10 cellular contexts compared by ENCODE assay signal in the genomic region with DNA sequence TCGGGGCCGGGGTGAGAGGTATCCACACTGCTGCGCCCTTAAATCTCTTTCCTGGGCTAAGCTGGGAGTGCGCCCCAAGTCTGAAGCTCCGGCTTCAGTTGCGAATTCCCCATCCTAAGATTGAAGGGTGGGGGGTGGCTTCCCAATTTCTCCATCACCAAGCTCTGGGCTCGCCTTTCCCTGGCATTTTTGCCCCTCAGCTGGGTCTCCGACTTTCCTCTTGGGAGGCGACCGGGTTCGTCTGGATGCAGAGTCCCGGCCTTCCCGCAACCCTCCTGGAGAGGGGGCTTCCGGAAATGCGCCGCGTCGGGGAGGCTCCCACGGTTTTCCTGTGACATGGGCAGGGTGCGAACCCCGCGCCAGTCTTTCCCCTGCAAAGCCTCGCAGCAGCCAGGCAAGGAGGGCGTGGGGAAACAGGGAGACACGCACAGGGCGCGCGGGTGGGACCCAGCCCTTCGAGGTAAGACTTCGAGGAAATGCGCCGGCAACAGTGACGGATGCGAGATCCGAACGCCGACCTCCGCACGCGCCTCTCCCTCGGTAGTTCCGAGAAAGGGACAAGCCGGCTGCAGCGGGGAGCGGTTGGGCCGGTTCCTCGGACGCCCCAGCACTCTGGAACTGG.
DNase-seq lines count a peak whose midpoint lies in the region; ATAC-seq and TF ChIP-seq lines count a peak whose summit lies in the region.
"Had no signal": no experiment of that assay in that cellular context is flagged by ENCODE, and none has a peak within 500 bp of the region (broad histone marks: within the 10 kb centered on the region; RNA-seq: fewer than 3 reads in every experiment).

No MANE protein-coding gene starts in this region.

- no peak overlapping the region for H3K27ac Mint-ChIP-seq in activated T-cell treated with anti-CD3 and anti-CD28 coated beads, Interleukin-2, amount 50 U/mL, for 24 hours
- H3K27ac Mint-ChIP-seq: CD8-positive, alpha-beta T cell; HFFc6 had no signal

- H3K9me3 Mint-ChIP-seq in activated T-cell treated with anti-CD3 and anti-CD28 coated beads, Interleukin-2, amount 50 U/mL, for 24 hours, result no peaks in the 10 kb centered on the region
- H3K9me3 Mint-ChIP-seq: CD8-positive, alpha-beta T cell; HFFc6 had no signal

- peaks cover 20% of the 10 kb centered on the region for H3K27me3 ChIP-seq in WERI-Rb-1 (ENCODE audit: insufficient read depth, low read depth, severe bottlenecking)

- H3K4me3 ChIP-seq in WERI-Rb-1 (ENCODE audit: low read depth, low read length) (peak overlapping the region; percentile 51), iPS-18c (ENCODE audit: insufficient read depth, low read depth, low read length) (peak overlapping the region; percentile 77)

- no peak overlapping the region for H3K4me3 Mint-ChIP-seq in activated T-cell treated with anti-CD3 and anti-CD28 coated beads, Interleukin-2, amount 50 U/mL, for 24 hours
- H3K4me3 Mint-ChIP-seq: CD8-positive, alpha-beta T cell; HFFc6 had no signal

- H3K36me3 ChIP-seq in WERI-Rb-1, result no peaks in the 10 kb centered on the region

- DNase-seq in NCI-H748 (lab: John Stamatoyannopoulos, UW; ENCODE audit: unreplicated experiment), result peak; percentile 29
- no peak for DNase-seq in NCI-H748 treated with DMSO at 0.1 percent for 48 hours (lab: John Stamatoyannopoulos, UW)
- no peak for DNase-seq in WERI-Rb-1
- DNase-seq in retina, result peak; percentile 57
- no peak for DNase-seq in activated T-cell treated with anti-CD3 and anti-CD28 coated beads, Interleukin-2, amount 50 U/mL, for 24 hours
- no peak for DNase-seq in GDM1 (lab: John Stamatoyannopoulos, UW)
- DNase-seq: CD8-positive, alpha-beta T cell; HFFc6 had no signal

- no peaks in the 10 kb centered on the region for H3K4me1 Mint-ChIP-seq in activated T-cell treated with anti-CD3 and anti-CD28 coated beads, Interleukin-2, amount 50 U/mL, for 24 hours (ENCODE audit: low read depth)

- no peak for TF ChIP-seq CTCF in WERI-Rb-1 (IDR thresholded peaks at IDR 0.05; ENCODE audit: low read depth, low read length)

- H3K27me3 Mint-ChIP-seq in activated T-cell treated with anti-CD3 and anti-CD28 coated beads, Interleukin-2, amount 50 U/mL, for 24 hours, result peaks cover 77% of the 10 kb centered on the region

- no peak overlapping the region for H3K27ac ChIP-seq in WERI-Rb-1

- H3K36me3 Mint-ChIP-seq in activated T-cell treated with anti-CD3 and anti-CD28 coated beads, Interleukin-2, amount 50 U/mL, for 24 hours (ENCODE audit: low read depth), result no peaks in the 10 kb centered on the region
- H3K36me3 Mint-ChIP-seq: CD8-positive, alpha-beta T cell had no signal

- H3K9me3 ChIP-seq in WERI-Rb-1 (ENCODE audit: severe bottlenecking) (no peaks in the 10 kb centered on the region), iPS-18c (ENCODE audit: control insufficient read depth, insufficient read depth, low read length) (no peaks in the 10 kb centered on the region)

- no peak for ATAC-seq in HG03139 (IDR thresholded peaks at IDR 0.05; ENCODE audit: unreplicated experiment)
- ATAC-seq: CD8-positive, alpha-beta T cell had no signal

Comparison
In these comparisons a context has a peak if more than half of its experiments do, and no peak if none do; other contexts are left out.
1. DNase-seq: peak in NCI-H748 (single experiment) and retina (single experiment); none in NCI-H748 treated with DMSO at 0.1 percent for 48 hours (single experiment), WERI-Rb-1 (single experiment), activated T-cell treated with anti-CD3 and anti-CD28 coated beads, Interleukin-2, amount 50 U/mL, for 24 hours (single experiment) and GDM1 (single experiment).